21 cellular contexts compared by ENCODE assay signal in genomic region chr3:18378218-18378617, GRCh38. TPM values are rescaled to one million over a fixed set of nuclear protein-coding genes. Genes with fewer than 3 reads are reported as not detected.
DNase-seq lines count a peak whose midpoint lies in the region; ATAC-seq and TF ChIP-seq lines count a peak whose summit lies in the region.
"Had no signal": no experiment of that assay in that cellular context is flagged by ENCODE, and none has a peak within 500 bp of the region (broad histone marks: within the 10 kb centered on the region; RNA-seq: fewer than 3 reads in every experiment).

No MANE protein-coding gene starts in this region.

- H3K4me1 Mint-ChIP-seq in activated CD4-positive, alpha-beta T cell treated with anti-CD3 and anti-CD28 coated beads for 36 hours: peaks cover 84% of the 10 kb centered on the region
- H3K4me1 Mint-ChIP-seq in activated naive CD8-positive, alpha-beta T cell treated with anti-CD3 and anti-CD28 coated beads for 36 hours: peaks cover 75% of the 10 kb centered on the region
- peaks cover 33% of the 10 kb centered on the region for H3K4me1 Mint-ChIP-seq in GM23338
- H3K4me1 Mint-ChIP-seq: nephron progenitor cell had no signal

- CTCF ChIA-PET in activated CD4-positive, alpha-beta T cell treated with anti-CD3 and anti-CD28 coated beads for 36 hours (lab: Charles Lee): interaction anchor here (2.0 kb wide), 1 partner anchor 12 kb away, joined by 7 read pairs; no protein-coding TSS in a partner anchor

- H3K36me3 ChIP-seq in KOPT-K1 (ENCODE audit: insufficient read depth, low read length) (peaks cover 26% of the 10 kb centered on the region), GM23338 (ENCODE audit: insufficient read depth) (no peaks in the 10 kb centered on the region)

- no peak for ATAC-seq in activated CD4-positive, alpha-beta T cell treated with anti-CD3 and anti-CD28 coated beads for 36 hours
- ATAC-seq in GM23338: no peak
- ATAC-seq: effector memory CD8-positive, alpha-beta T cell; gastroesophageal sphincter; upper lobe of right lung had no signal

- no peak overlapping the region for H3K4me3 ChIP-seq in GM23338
- H3K4me3 ChIP-seq: BLaER1 treated with 17β-estradiol and CSF1 and Interleukin-3, amounts not matched to agents 10 nM and 100 nM; colonic mucosa; esophagus muscularis mucosa; gastroesophageal sphincter; sigmoid colon; upper lobe of right lung had no signal

- no peaks in the 10 kb centered on the region for H3K9me2 ChIP-seq in GM23338 (ENCODE audit: insufficient read depth)

- no peaks in the 10 kb centered on the region for H3K9me3 ChIP-seq in KOPT-K1 (ENCODE audit: insufficient read depth, low read length, poor library complexity, severe bottlenecking)
- H3K9me3 ChIP-seq: BLaER1 treated with 17β-estradiol and CSF1 and Interleukin-3, amounts not matched to agents 10 nM and 100 nM; colonic mucosa; esophagus muscularis mucosa; gastroesophageal sphincter; sigmoid colon; upper lobe of right lung had no signal

- H3K27ac Mint-ChIP-seq in activated CD4-positive, alpha-beta T cell treated with anti-CD3 and anti-CD28 coated beads for 36 hours: peak overlapping the region; percentile 72
- H3K27ac Mint-ChIP-seq in activated naive CD8-positive, alpha-beta T cell treated with anti-CD3 and anti-CD28 coated beads for 36 hours: peak overlapping the region; percentile 8
- H3K27ac Mint-ChIP-seq in GM23338: no peak overlapping the region
- H3K27ac Mint-ChIP-seq: effector memory CD8-positive, alpha-beta T cell; nephron progenitor cell had no signal

- DNase-seq in activated CD4-positive, alpha-beta T cell treated with anti-CD3 and anti-CD28 coated beads for 36 hours: no peak
- no peak for DNase-seq in activated CD4-positive, alpha-beta T cell treated with anti-CD3 and anti-CD28 coated beads, Interleukin-2, amount 50 U/mL, for 48 hours
- DNase-seq in NCI-H345 (lab: John Stamatoyannopoulos, UW) (peak; percentile 16), NCI-H1694 (lab: John Stamatoyannopoulos, UW) (no peak), GM23338 (ENCODE audit: low spot score) (no peak), A172 (ENCODE audit: low spot score) (no peak)
- DNase-seq in activated naive CD8-positive, alpha-beta T cell treated with anti-CD3 and anti-CD28 coated beads for 36 hours: no peak
- DNase-seq: amniotic stem cell; colonic mucosa; effector memory CD8-positive, alpha-beta T cell; midbrain; nephron progenitor cell; sigmoid colon; stimulated activated CD8-positive, alpha-beta memory T cell treated with anti-CD3 and anti-CD28 coated beads, Interleukin-4, amount 100 ng/mL, for 48 hours; upper lobe of right lung had no signal

- no peaks in the 10 kb centered on the region for H4K20me1 ChIP-seq in GM23338 (replicated peaks; ENCODE audit: insufficient read depth)

- POLR2A ChIA-PET in activated CD4-positive, alpha-beta T cell treated with anti-CD3 and anti-CD28 coated beads for 36 hours (lab: Charles Lee): no interaction called here

- no peaks in the 10 kb centered on the region for H3K79me2 ChIP-seq in GM23338 (replicated peaks; ENCODE audit: insufficient read depth)
- H3K79me2 ChIP-seq: parathyroid adenoma had no signal

- H2AFZ ChIP-seq in GM23338: no peak overlapping the region
- H2AFZ ChIP-seq: parathyroid adenoma had no signal

- TF ChIP-seq CTCF in GM23338 (conservative IDR thresholded peaks at IDR 0.05; ENCODE audit: low read depth in 2 of 2): no peak

- H3K27me3 Mint-ChIP-seq in activated CD4-positive, alpha-beta T cell treated with anti-CD3 and anti-CD28 coated beads for 36 hours: no peaks in the 10 kb centered on the region
- no peaks in the 10 kb centered on the region for H3K27me3 Mint-ChIP-seq in activated naive CD8-positive, alpha-beta T cell treated with anti-CD3 and anti-CD28 coated beads for 36 hours
- H3K27me3 Mint-ChIP-seq in GM23338 (ENCODE audit: insufficient read depth, low read depth, poor library complexity): no peaks in the 10 kb centered on the region
- H3K27me3 Mint-ChIP-seq: effector memory CD8-positive, alpha-beta T cell had no signal

- H3K27ac ChIP-seq in KOPT-K1 (ENCODE audit: low read depth, low read length, poor library complexity, severe bottlenecking) (peak overlapping the region; percentile 57), GM23338 (ENCODE audit: low read depth) (no peak overlapping the region)
- H3K27ac ChIP-seq: BLaER1 treated with 17β-estradiol and CSF1 and Interleukin-3, amounts not matched to agents 10 nM and 100 nM; colonic mucosa; esophagus muscularis mucosa; gastroesophageal sphincter; parathyroid adenoma; sigmoid colon; upper lobe of right lung; VCaP had no signal

- no peaks in the 10 kb centered on the region for H3K27me3 ChIP-seq in GM23338 (ENCODE audit: insufficient read depth)
- H3K27me3 ChIP-seq: BLaER1 treated with 17β-estradiol and CSF1 and Interleukin-3, amounts not matched to agents 10 nM and 100 nM; colonic mucosa; esophagus muscularis mucosa; gastroesophageal sphincter; sigmoid colon; upper lobe of right lung had no signal

- no peaks in the 10 kb centered on the region for H3F3A ChIP-seq in GM23338 (replicated peaks; ENCODE audit: low read depth)

- no peak overlapping the region for H3K4me3 Mint-ChIP-seq in activated CD4-positive, alpha-beta T cell treated with anti-CD3 and anti-CD28 coated beads for 36 hours
- no peak overlapping the region for H3K4me3 Mint-ChIP-seq in activated naive CD8-positive, alpha-beta T cell treated with anti-CD3 and anti-CD28 coated beads for 36 hours
- H3K4me3 Mint-ChIP-seq in GM23338: no peak overlapping the region
- H3K4me3 Mint-ChIP-seq: effector memory CD8-positive, alpha-beta T cell; nephron progenitor cell had no signal

- intact Hi-C loops in activated CD4-positive, alpha-beta T cell treated with anti-CD3 and anti-CD28 coated beads for 36 hours (cut with DNase I, micrococcal nuclease): no loop called here

- H3K4me2 ChIP-seq in GM23338: no peak overlapping the region
- H3K4me2 ChIP-seq: BLaER1 treated with 17β-estradiol and CSF1 and Interleukin-3, amounts not matched to agents 10 nM and 100 nM had no signal

- peaks cover 85% of the 10 kb centered on the region for H3K36me3 Mint-ChIP-seq in activated CD4-positive, alpha-beta T cell treated with anti-CD3 and anti-CD28 coated beads for 36 hours (ENCODE audit: low read depth)
- H3K36me3 Mint-ChIP-seq in activated naive CD8-positive, alpha-beta T cell treated with anti-CD3 and anti-CD28 coated beads for 36 hours: peaks cover 59% of the 10 kb centered on the region
- no peaks in the 10 kb centered on the region for H3K36me3 Mint-ChIP-seq in GM23338 (ENCODE audit: low read depth)

- peaks cover 44% of the 10 kb centered on the region for H3K4me1 ChIP-seq in GM23338 (ENCODE audit: insufficient read depth)
- H3K4me1 ChIP-seq: colonic mucosa, esophagus muscularis mucosa, upper lobe of right lung had no signal

- no peaks in the 10 kb centered on the region for H3K9me3 Mint-ChIP-seq in activated CD4-positive, alpha-beta T cell treated with anti-CD3 and anti-CD28 coated beads for 36 hours (ENCODE audit: low read depth)
- no peaks in the 10 kb centered on the region for H3K9me3 Mint-ChIP-seq in activated naive CD8-positive, alpha-beta T cell treated with anti-CD3 and anti-CD28 coated beads for 36 hours
- no peaks in the 10 kb centered on the region for H3K9me3 Mint-ChIP-seq in GM23338
- H3K9me3 Mint-ChIP-seq: effector memory CD8-positive, alpha-beta T cell; nephron progenitor cell had no signal

TF ChIP-seq in GM23338, 12 proteins besides CTCF, POLR2A, EP300 and RAD21 (continues in another document):
- TF ChIP-seq NANOG (IDR thresholded peaks at IDR 0.05; ENCODE audit: borderline replicate concordance): no peak
- no peak for TF ChIP-seq JUNB (IDR thresholded peaks at IDR 0.05; ENCODE audit: unreplicated experiment)
- TF ChIP-seq EZH2phosphoT487 (IDR thresholded peaks at IDR 0.05; ENCODE audit: unreplicated experiment): no peak
- no peak for TF ChIP-seq ETS1 (IDR thresholded peaks at IDR 0.05)
- TF ChIP-seq ZNF331 (CRISPR knock-in tag; IDR thresholded peaks at IDR 0.05; ENCODE audit: low read depth): no peak
- TF ChIP-seq REST (IDR thresholded peaks at IDR 0.05; ENCODE audit: unreplicated experiment): no peak

RNA-seq across cellular contexts. Expression of gene SATB1, which starts 46.9 kb away (rescaled TPM):
- total RNA-seq in activated CD4-positive, alpha-beta T cell treated with anti-CD3 and anti-CD28 coated beads for 36 hours: 100 to 1,000 TPM; 471 to 590 TPM
- 10 to 100 TPM; 92.0 to 94.8 TPM for total RNA-seq in activated naive CD8-positive, alpha-beta T cell treated with anti-CD3 and anti-CD28 coated beads for 36 hours
- total RNA-seq in GM23338 (2014; rRNA removed; shearing (Covaris generic)): 26.8 and 28.9 TPM in 2 replicates
- polyA plus RNA-seq in GM23338 (2016; fragmentation: Nextera tagmentation; extraction: Ambion mirVana): 17.0 and 17.4 TPM in 2 replicates
- 3.7 and 6.3 TPM in 2 replicates for total RNA-seq in A172 (2014; rRNA removed; shearing (Covaris generic))

Comparison
In these comparisons a context has a peak if more than half of its experiments do, and no peak if none do; other contexts are left out.
1. RNA of gene SATB1, which starts 46.9 kb away (total RNA-seq): 471 to 590 TPM in activated CD4-positive, alpha-beta T cell treated with anti-CD3 and anti-CD28 coated beads for 36 hours; 92.0 to 94.8 TPM in activated naive CD8-positive, alpha-beta T cell treated with anti-CD3 and anti-CD28 coated beads for 36 hours, 26.8 to 28.9 TPM in GM23338 and 3.7 to 6.3 TPM in A172; every median in the first group is over 4 times any median in the second.